ENCODE assay signal across 8 cellular contexts in the genomic region with DNA sequence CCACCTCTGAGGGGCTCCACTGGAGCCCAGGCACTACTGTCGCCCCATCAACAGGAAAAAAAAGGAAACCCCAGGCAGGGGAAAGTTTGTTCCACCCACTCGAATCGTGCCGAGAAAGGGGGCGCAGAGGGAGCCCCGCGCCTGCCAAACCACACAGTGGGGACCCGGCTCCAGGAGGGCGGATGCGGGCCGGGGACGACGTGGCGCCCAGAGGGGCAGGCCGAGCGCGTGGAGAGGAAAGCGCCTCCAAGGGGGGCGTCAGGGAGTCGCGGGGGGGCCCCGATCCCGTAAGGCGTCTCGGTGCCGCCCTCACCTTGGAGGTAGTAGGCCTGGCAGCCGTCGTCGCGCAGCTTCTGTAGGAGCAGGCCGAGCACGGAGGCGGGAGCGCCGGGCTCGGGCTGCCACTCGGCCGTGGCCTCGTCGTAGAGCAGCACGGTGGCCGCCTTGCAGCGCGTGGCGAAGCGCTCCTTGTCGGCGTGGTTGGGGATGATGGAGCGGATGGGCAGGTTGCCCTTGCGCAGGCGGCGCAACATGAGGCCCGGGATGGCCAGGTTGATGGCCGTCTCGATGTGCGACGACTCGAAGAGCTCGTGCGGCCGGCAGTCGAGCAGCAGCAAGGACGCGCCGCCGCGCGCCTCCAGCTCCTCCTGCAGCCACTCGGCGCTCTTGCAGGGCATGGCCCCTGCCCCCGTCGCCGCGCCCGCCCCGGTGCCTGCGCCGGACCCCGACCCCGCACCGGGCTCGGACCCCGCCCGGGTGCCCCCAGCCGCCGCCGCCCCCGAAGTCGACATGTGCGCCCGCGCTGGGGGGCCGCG. TPM values are rescaled to one million over a fixed set of nuclear protein-coding genes. Genes with fewer than 3 reads are reported as not detected.
DNase-seq lines count a peak whose midpoint lies in the region; ATAC-seq and TF ChIP-seq lines count a peak whose summit lies in the region.

No MANE protein-coding gene starts in this region.

- H3K4me1 Mint-ChIP-seq in osteocyte (ENCODE audit: unreplicated experiment) = peaks cover 36% of the 10 kb centered on the region

- H3K4me3 Mint-ChIP-seq in osteocyte (ENCODE audit: unreplicated experiment) = peak overlapping the region; percentile 87

- H3K27ac Mint-ChIP-seq in osteocyte (ENCODE audit: unreplicated experiment) = peak overlapping the region; percentile 76

- no peaks in the 10 kb centered on the region for H3K27me3 Mint-ChIP-seq in osteocyte (ENCODE audit: unreplicated experiment)

- peak overlapping the region; percentile 85 for H3K4me3 ChIP-seq in GM12865 (ENCODE audit: low read depth, low read length)
- H3K4me3 ChIP-seq in HFF-Myc (replicated peaks; ENCODE audit: low read depth, low read length) = peak overlapping the region; percentile 99
- H3K4me3 ChIP-seq in OCI-LY3 (ENCODE audit: low read length) = peak overlapping the region; percentile 82

- H4K20me1 ChIP-seq in OCI-LY3 (ENCODE audit: insufficient read depth, low read length) = no peaks in the 10 kb centered on the region; the same call in 1 of the 2 replicates

- H3K36me3 ChIP-seq in OCI-LY3 (replicated peaks; ENCODE audit: low read depth, low read length) = peaks cover 17% of the 10 kb centered on the region

- DNase-seq in GM12865 (ENCODE audit: low read depth) = peak; percentile 85
- DNase-seq in HFF-Myc (ENCODE audit: extremely low read depth, low read depth) = no peak
- peak; percentile 82 for DNase-seq in activated effector memory CD4-positive, alpha-beta T cell treated with anti-CD3 and anti-CD28 coated beads, Interleukin-2, amount 50 U/mL, for 16 hours
- DNase-seq in foreskin keratinocyte = no peak
- no peak for DNase-seq in osteocyte (ENCODE audit: extremely low spot score, unreplicated experiment)
- DNase-seq in NCI-H774 (lab: John Stamatoyannopoulos, UW) = no peak
- no peak for DNase-seq in SKM-1 treated with dmso at 0.1 percent for 144 hours (lab: John Stamatoyannopoulos, UW; ENCODE audit: unreplicated experiment)

- H3K27me3 ChIP-seq in OCI-LY3 (ENCODE audit: low read depth, low read length) (no peaks in the 10 kb centered on the region), foreskin keratinocyte (no peaks in the 10 kb centered on the region)

- H2AFZ ChIP-seq in OCI-LY3 (ENCODE audit: low read depth, low read length) = peak overlapping the region; percentile 1; the same call in 1 of the 2 replicates

- H3K4me2 ChIP-seq in OCI-LY3 (ENCODE audit: low read length) = peak overlapping the region; percentile 93

- peaks cover 10% of the 10 kb centered on the region for H3K36me3 Mint-ChIP-seq in osteocyte (ENCODE audit: unreplicated experiment)

- peaks cover 8% of the 10 kb centered on the region; the same call in 1 of the 2 replicates for H3K79me2 ChIP-seq in OCI-LY3 (ENCODE audit: low read length)

- no peak for ATAC-seq in foreskin keratinocyte

- H3K9me3 ChIP-seq in OCI-LY3 (ENCODE audit: insufficient read depth, low read length) = no peaks in the 10 kb centered on the region

- no peak overlapping the region for H3K27ac ChIP-seq in OCI-LY3 (ENCODE audit: low read length)
- peak overlapping the region; percentile 84 for H3K27ac ChIP-seq in foreskin keratinocyte

- H3K9ac ChIP-seq in OCI-LY3 (ENCODE audit: low read length) = peak overlapping the region; percentile 69

- H3K4me1 ChIP-seq in OCI-LY3 (ENCODE audit: low read length) (peaks cover 21% of the 10 kb centered on the region), foreskin keratinocyte (peaks cover 14% of the 10 kb centered on the region)

- H3K9me3 Mint-ChIP-seq in osteocyte (ENCODE audit: unreplicated experiment) = no peaks in the 10 kb centered on the region

- TF ChIP-seq CTCF in GM12865 (IDR thresholded peaks at IDR 0.05; ENCODE audit: insufficient read depth, low read depth, low read length, missing control alignments) (peak; percentile 46), HFF-Myc (IDR thresholded peaks at IDR 0.05; ENCODE audit: low read depth, low read length, missing control alignments) (no peak), OCI-LY3 (IDR thresholded peaks at IDR 0.05; ENCODE audit: low read depth, low read length) (0 out of 2 replicates have a peak, but pooled peaks have one; percentile 4), foreskin keratinocyte (conservative IDR thresholded peaks at IDR 0.05) (peak; percentile 29), osteocyte (IDR thresholded peaks at IDR 0.05) (no peak)

RNA-seq across cellular contexts. Expression of a gene that starts 0.6 kb away (rescaled TPM):
- total RNA-seq in foreskin keratinocyte = 119 and 131 TPM in 2 replicates
- 107 and 117 TPM in 2 replicates for polyA plus RNA-seq in foreskin keratinocyte
- total RNA-seq in osteocyte = 19.4 and 21.2 TPM in 2 replicates

Comparison
In these comparisons a context has a peak if more than half of its experiments do, and no peak if none do; other contexts are left out.
1. DNase-seq: peak in GM12865 (single experiment) and activated effector memory CD4-positive, alpha-beta T cell treated with anti-CD3 and anti-CD28 coated beads, Interleukin-2, amount 50 U/mL, for 16 hours (single experiment); none in HFF-Myc (single experiment), foreskin keratinocyte (0 of 2), osteocyte (single experiment), NCI-H774 (single experiment) and SKM-1 treated with dmso at 0.1 percent for 144 hours (single experiment).
2. CTCF ChIP-seq: peak in GM12865 (single experiment), OCI-LY3 (single experiment) and foreskin keratinocyte (single experiment); none in HFF-Myc (single experiment) and osteocyte (single experiment).
3. Peak in every context shown above with its lines, with median percentiles within 50 percentile points of each other: H3K4me3 ChIP-seq.